ENCODE assay signal across 20 cellular contexts in genomic region chr1:183239793-183240625, GRCh38. TPM values are rescaled to one million over a fixed set of nuclear protein-coding genes. Genes with fewer than 3 reads are reported as not detected.
DNase-seq lines count a peak whose midpoint lies in the region; ATAC-seq and TF ChIP-seq lines count a peak whose summit lies in the region.
"Had no signal": no experiment of that assay in that cellular context is flagged by ENCODE, and none has a peak within 500 bp of the region (broad histone marks: within the 10 kb centered on the region; RNA-seq: fewer than 3 reads in every experiment).

No MANE protein-coding gene starts in this region.

- H3K4me3 ChIP-seq in HEK293 (ENCODE audit: low read depth, low read length) (no peak overlapping the region), breast epithelium (no peak overlapping the region), stomach (no peak overlapping the region)
- H3K4me3 ChIP-seq: left lung had no signal

- TF ChIP-seq EP300 in stomach (IDR thresholded peaks at IDR 0.05): no peak

- TF ChIP-seq POLR2A in breast epithelium (IDR thresholded peaks at IDR 0.05) (no peak), stomach (IDR thresholded peaks at IDR 0.05) (no peak)

- WGBS in stomach, 5 donors: 65 to 80% (median 74%) methylated on average over 10 of the region's 10 CpGs

- H3K27me3 ChIP-seq in breast epithelium (no peaks in the 10 kb centered on the region), stomach (no peaks in the 10 kb centered on the region)
- H3K27me3 ChIP-seq: brain microvascular endothelial cell, left lung had no signal

- CTCF ChIA-PET in HEK293 (lab: Yijun Ruan, JAX): interaction anchor here (0.7 to 10.3 kb wide), 3 partner anchors 16 to 278 kb away, joined by 4 to 135 read pairs (median 8); no protein-coding TSS in a partner anchor

- POLR2A ChIA-PET in HEK293 (lab: Yijun Ruan, JAX): no interaction called here

- H3K36me3 ChIP-seq in HEK293 (ENCODE audit: control insufficient read depth in 2 of 2, insufficient read depth in 1 of 2, low read length in 2 of 2) (no peaks in the 10 kb centered on the region), breast epithelium (no peaks in the 10 kb centered on the region), stomach (peaks cover 0 to 17% (median 8%) of the 10 kb centered on the region in 4 donors)
- H3K36me3 ChIP-seq: brain microvascular endothelial cell, left lung had no signal

- no peak for TF ChIP-seq CTCF in HEK293 (tag by site-specific recombination; IDR thresholded peaks at IDR 0.05)
- TF ChIP-seq CTCF in breast epithelium (IDR thresholded peaks at IDR 0.05): no peak
- TF ChIP-seq CTCF in stomach (IDR thresholded peaks at IDR 0.05): no peak

- H3K9me3 ChIP-seq in HEK293 (ENCODE audit: control insufficient read depth, insufficient read depth, low read depth, low read length) (no peaks in the 10 kb centered on the region), breast epithelium (no peaks in the 10 kb centered on the region), stomach (no peaks in the 10 kb centered on the region)
- H3K9me3 ChIP-seq: Caco-2, left lung had no signal

- H3K4me1 ChIP-seq in HEK293 (ENCODE audit: control insufficient read depth, insufficient read depth, low read length) (peaks cover 2% of the 10 kb centered on the region), breast epithelium (no peaks in the 10 kb centered on the region), stomach (peaks cover 3 to 9% (median 7%) of the 10 kb centered on the region in 4 donors)

- ATAC-seq in left cardiac atrium: peak; percentile 21 to 52
- ATAC-seq in GM18520 (IDR thresholded peaks at IDR 0.05; ENCODE audit: unreplicated experiment): no peak
- ATAC-seq: left lung, natural killer cell, SK-N-SH treated with all-trans-retinoic acid at 6 μM for 48 hours had no signal

- intact Hi-C loops in breast epithelium (cut with DNase I; ENCODE audit: low total_unique reads) (no loop called here), left cardiac atrium (cut with DNase I) (loop anchor here in 1 of 2 donors (10.0 kb wide), 1 partner anchor 215 kb away; the partner anchor contains the start of gene LAMC1), stomach (cut with DNase I; ENCODE audit: low total_unique reads) (no loop called here)

- H3K27ac ChIP-seq in HEK293 (ENCODE audit: extremely low read depth, low read depth, low read length) (no peak overlapping the region), breast epithelium (peak overlapping the region; percentile 51 to 66), stomach (peak overlapping the region in 4 of 5 donors; percentile 13 to 70 (median 61))
- H3K27ac ChIP-seq: brain microvascular endothelial cell had no signal

- DNase-seq in breast epithelium (ENCODE audit: low spot score in 2 of 2): no peak
- DNase-seq in left cardiac atrium: peak; percentile 44
- DNase-seq in stomach: no peak
- no peak for DNase-seq in GM03348 (ENCODE audit: low spot score)
- no peak for DNase-seq in activated gamma-delta T cell treated with Interleukin-2 at 50 U/mL for 16 hours
- DNase-seq in AML-193 (lab: John Stamatoyannopoulos, UW): no peak
- DNase-seq: activated CD4-positive, alpha-beta T cell treated with anti-CD3 and anti-CD28 coated beads for 48 hours; activated CD8-positive, alpha-beta memory T cell treated with anti-CD3 and anti-CD28 coated beads, Interleukin-2, amount 50 U/mL, for 4 hours; activated naive CD4-positive, alpha-beta T cell treated with anti-CD3 and anti-CD28 coated beads for 36 hours; brain microvascular endothelial cell; Caco-2; GF-D8; left lung; natural killer cell; NCI-H187 treated with DMSO at 0.1 percent for 48 hours; NCI-H510A treated with DMSO at 0.1 percent for 48 hours; stimulated activated CD4-positive, alpha-beta T cell treated with anti-CD3 and anti-CD28 coated beads, Interleukin-15, amount 100 ng/mL, for 24 hours had no signal

TF ChIP-seq in HEK293, 187 proteins besides CTCF, POLR2A, EP300 and RAD21:
- TF ChIP-seq, protein P1, sequence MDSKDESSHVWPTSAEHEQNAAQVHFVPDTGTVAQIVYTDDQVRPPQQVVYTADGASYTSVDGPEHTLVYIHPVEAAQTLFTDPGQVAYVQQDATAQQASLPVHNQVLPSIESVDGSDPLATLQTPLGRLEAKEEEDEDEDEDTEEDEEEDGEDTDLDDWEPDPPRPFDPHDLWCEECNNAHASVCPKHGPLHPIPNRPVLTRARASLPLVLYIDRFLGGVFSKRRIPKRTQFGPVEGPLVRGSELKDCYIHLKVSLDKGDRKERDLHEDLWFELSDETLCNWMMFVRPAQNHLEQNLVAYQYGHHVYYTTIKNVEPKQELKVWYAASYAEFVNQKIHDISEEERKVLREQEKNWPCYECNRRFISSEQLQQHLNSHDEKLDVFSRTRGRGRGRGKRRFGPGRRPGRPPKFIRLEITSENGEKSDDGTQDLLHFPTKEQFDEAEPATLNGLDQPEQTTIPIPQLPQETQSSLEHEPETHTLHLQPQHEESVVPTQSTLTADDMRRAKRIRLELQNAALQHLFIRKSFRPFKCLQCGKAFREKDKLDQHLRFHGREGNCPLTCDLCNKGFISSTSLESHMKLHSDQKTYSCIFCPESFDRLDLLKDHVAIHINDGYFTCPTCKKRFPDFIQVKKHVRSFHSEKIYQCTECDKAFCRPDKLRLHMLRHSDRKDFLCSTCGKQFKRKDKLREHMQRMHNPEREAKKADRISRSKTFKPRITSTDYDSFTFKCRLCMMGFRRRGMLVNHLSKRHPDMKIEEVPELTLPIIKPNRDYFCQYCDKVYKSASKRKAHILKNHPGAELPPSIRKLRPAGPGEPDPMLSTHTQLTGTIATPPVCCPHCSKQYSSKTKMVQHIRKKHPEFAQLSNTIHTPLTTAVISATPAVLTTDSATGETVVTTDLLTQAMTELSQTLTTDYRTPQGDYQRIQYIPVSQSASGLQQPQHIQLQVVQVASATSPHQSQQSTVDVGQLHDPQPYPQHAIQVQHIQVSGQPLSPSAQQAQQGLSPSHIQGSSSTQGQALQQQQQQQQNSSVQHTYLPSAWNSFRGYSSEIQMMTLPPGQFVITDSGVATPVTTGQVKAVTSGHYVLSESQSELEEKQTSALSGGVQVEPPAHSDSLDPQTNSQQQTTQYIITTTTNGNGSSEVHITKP (tag by site-specific recombination; IDR thresholded peaks at IDR 0.05): no peak
- no peak for TF ChIP-seq ZNF335 (tag by site-specific recombination; conservative IDR thresholded peaks at IDR 0.05)
- TF ChIP-seq ZNF776 (tag by site-specific recombination; IDR thresholded peaks at IDR 0.05; ENCODE audit: borderline replicate concordance): no peak
- TF ChIP-seq, protein P2, sequence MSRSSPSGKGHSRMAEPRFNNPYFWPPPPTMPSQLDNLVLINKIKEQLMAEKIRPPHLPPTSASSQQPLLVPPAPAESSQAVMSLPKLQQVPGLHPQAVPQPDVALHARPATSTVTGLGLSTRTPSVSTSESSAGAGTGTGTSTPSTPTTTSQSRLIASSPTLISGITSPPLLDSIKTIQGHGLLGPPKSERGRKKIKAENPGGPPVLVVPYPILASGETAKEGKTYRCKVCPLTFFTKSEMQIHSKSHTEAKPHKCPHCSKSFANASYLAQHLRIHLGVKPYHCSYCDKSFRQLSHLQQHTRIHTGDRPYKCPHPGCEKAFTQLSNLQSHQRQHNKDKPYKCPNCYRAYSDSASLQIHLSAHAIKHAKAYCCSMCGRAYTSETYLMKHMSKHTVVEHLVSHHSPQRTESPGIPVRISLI (tag by site-specific recombination; IDR thresholded peaks at IDR 0.05): no peak
- no peak for TF ChIP-seq HOXA7 (CRISPR knock-in tag; IDR thresholded peaks at IDR 0.05; ENCODE audit: borderline replicate concordance)
- peak; percentile 12; the same call in 1 of the 2 replicates for TF ChIP-seq ZNF654 (tag by site-specific recombination; IDR thresholded peaks at IDR 0.05; ENCODE audit: low read depth)
- 0 out of 2 replicates have a peak, but pooled peaks have one; percentile 15 for TF ChIP-seq SCRT2 (tag by site-specific recombination; IDR thresholded peaks at IDR 0.05)

RNA-seq across cellular contexts. Expression of gene LAMC2, which starts 53.9 kb away (rescaled TPM):
- total RNA-seq in breast epithelium (10 to 100 TPM in 2 of 3 donors, 1 to 10 TPM in 1; 3.0 to 20.3 (median 16.4) TPM), left cardiac atrium (1 to 10 TPM; 2.1 to 6.0 TPM), stomach (10 to 100 TPM in 4 of 5 donors, 1 to 10 TPM in 1; 5.3 to 21.3 (median 12.7) TPM)
- polyA plus RNA-seq in stomach: 10 to 100 TPM in 1 of 3 donors, 1 to 10 TPM in 2; 2.0 to 18.7 (median 4.3) TPM
- total RNA-seq: natural killer cell had no signal
